1 cellular context compared by ENCODE assay signal in the genomic region with DNA sequence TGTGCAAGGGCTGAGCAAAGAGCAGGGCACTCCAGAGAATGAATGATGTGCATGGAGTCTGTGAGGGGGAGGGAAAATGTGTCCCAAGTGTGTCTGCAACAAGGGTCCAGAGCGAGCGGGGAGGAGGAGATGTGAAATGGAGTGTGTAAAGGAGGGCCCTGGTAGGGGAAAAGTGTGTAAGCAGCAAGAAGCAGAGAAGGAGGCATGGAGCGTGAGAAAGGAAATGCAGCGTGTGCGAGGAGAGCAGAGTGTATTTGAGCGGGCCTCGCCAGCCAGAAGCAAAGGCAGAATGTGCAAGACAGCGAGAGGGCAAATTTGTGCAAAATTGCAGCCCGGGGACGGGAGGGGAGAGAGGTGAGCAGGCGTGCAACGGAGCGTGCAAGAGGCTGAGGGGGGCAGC.
TF ChIP-seq lines count a peak whose summit lies in the region.

No MANE protein-coding gene starts in this region.

TF ChIP-seq in WTC11, 78 proteins besides CTCF, POLR2A, EP300 and RAD21 (continued from another document):
- TF ChIP-seq, protein P1, sequence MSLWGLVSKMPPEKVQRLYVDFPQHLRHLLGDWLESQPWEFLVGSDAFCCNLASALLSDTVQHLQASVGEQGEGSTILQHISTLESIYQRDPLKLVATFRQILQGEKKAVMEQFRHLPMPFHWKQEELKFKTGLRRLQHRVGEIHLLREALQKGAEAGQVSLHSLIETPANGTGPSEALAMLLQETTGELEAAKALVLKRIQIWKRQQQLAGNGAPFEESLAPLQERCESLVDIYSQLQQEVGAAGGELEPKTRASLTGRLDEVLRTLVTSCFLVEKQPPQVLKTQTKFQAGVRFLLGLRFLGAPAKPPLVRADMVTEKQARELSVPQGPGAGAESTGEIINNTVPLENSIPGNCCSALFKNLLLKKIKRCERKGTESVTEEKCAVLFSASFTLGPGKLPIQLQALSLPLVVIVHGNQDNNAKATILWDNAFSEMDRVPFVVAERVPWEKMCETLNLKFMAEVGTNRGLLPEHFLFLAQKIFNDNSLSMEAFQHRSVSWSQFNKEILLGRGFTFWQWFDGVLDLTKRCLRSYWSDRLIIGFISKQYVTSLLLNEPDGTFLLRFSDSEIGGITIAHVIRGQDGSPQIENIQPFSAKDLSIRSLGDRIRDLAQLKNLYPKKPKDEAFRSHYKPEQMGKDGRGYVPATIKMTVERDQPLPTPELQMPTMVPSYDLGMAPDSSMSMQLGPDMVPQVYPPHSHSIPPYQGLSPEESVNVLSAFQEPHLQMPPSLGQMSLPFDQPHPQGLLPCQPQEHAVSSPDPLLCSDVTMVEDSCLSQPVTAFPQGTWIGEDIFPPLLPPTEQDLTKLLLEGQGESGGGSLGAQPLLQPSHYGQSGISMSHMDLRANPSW (CRISPR knock-in tag; conservative IDR thresholded peaks at IDR 0.05; ENCODE audit: low read depth), result no peak
- TF ChIP-seq SOX15 (CRISPR knock-in tag; IDR thresholded peaks at IDR 0.05) (no peak), GTF2I (CRISPR knock-in tag; conservative IDR thresholded peaks at IDR 0.05) (no peak), TEAD1 (CRISPR knock-in tag; IDR thresholded peaks at IDR 0.05) (no peak), ZSCAN18 (CRISPR knock-in tag; IDR thresholded peaks at IDR 0.05) (no peak), CBFB (CRISPR knock-in tag; IDR thresholded peaks at IDR 0.05; ENCODE audit: low read depth) (no peak), CDX4 (CRISPR knock-in tag; IDR thresholded peaks at IDR 0.05; ENCODE audit: borderline replicate concordance) (no peak)
- TF ChIP-seq, protein P2, sequence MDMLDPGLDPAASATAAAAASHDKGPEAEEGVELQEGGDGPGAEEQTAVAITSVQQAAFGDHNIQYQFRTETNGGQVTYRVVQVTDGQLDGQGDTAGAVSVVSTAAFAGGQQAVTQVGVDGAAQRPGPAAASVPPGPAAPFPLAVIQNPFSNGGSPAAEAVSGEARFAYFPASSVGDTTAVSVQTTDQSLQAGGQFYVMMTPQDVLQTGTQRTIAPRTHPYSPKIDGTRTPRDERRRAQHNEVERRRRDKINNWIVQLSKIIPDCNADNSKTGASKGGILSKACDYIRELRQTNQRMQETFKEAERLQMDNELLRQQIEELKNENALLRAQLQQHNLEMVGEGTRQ (CRISPR knock-in tag; IDR thresholded peaks at IDR 0.05), result no peak
- TF ChIP-seq, protein P3, sequence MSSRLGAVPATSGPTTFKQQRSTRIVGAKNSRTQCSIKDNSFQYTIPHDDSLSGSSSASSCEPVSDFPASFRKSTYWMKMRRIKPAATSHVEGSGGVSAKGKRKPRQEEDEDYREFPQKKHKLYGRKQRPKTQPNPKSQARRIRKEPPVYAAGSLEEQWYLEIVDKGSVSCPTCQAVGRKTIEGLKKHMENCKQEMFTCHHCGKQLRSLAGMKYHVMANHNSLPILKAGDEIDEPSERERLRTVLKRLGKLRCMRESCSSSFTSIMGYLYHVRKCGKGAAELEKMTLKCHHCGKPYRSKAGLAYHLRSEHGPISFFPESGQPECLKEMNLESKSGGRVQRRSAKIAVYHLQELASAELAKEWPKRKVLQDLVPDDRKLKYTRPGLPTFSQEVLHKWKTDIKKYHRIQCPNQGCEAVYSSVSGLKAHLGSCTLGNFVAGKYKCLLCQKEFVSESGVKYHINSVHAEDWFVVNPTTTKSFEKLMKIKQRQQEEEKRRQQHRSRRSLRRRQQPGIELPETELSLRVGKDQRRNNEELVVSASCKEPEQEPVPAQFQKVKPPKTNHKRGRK (CRISPR knock-in tag; IDR thresholded peaks at IDR 0.05; ENCODE audit: borderline replicate concordance), result no peak
- TF ChIP-seq, protein P4, sequence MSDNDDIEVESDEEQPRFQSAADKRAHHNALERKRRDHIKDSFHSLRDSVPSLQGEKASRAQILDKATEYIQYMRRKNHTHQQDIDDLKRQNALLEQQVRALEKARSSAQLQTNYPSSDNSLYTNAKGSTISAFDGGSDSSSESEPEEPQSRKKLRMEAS (CRISPR knock-in tag; IDR thresholded peaks at IDR 0.05), result no peak
